In the genomic region with DNA sequence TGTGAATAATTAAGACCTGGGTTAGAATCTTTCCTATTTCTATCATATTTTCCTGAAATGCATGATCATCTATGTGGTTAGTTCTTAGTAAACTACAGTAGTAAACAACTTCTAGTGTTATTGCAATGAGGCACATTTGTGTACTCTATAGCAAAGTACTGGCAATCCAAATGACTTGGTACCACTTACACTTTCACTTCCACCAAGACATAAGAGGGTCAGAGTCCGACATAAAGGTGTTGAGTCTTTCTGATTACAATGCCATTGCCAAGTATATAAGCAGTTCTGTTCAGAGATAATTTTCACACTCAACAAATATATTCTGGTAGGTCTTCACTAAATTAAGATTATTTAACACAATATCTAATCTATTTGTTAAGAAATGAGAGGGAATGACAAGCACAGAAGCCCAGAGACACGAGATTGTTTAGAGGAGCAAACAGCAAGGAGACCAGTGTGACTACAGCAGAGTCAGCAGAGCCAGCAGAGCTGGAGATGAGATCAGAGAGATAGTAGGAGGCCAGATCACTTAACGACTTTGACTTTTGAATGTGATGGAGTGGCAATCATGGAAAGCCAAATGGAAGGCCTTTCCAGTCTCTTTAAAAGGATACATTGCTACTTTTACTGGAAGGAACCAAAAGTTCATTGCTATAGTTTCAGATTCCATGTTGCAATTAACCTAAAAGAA, we compare ENCODE assay signal across 10 cellular contexts. TPM values are rescaled to one million over a fixed set of nuclear protein-coding genes. Genes with fewer than 3 reads are reported as not detected.
DNase-seq lines count a peak whose midpoint lies in the region; ATAC-seq lines count a peak whose summit lies in the region.
"Had no signal": no experiment of that assay in that cellular context is flagged by ENCODE, and none has a peak within 500 bp of the region (broad histone marks: within the 10 kb centered on the region; RNA-seq: fewer than 3 reads in every experiment).

No MANE protein-coding gene starts in this region.

- DNase-seq in OCI-M1 (lab: John Stamatoyannopoulos, UW) (peak; percentile 35), left lobe of liver (ENCODE audit: low spot score) (no peak), Kasumi-1 (lab: John Stamatoyannopoulos, UW) (no peak), sciatic nerve (ENCODE audit: low spot score) (no peak), DMS79 treated with DMSO at 0.1 percent for 48 hours (lab: John Stamatoyannopoulos, UW) (no peak)
- DNase-seq in activated CD4-positive, alpha-beta T cell treated with anti-CD3 and anti-CD28 coated beads for 4 hours: no peak
- DNase-seq: GM23248, sigmoid colon had no signal

- intact Hi-C loops in sciatic nerve (cut with DNase I): no loop called here

- ATAC-seq in GM18508 (IDR thresholded peaks at IDR 0.05; ENCODE audit: insufficient read depth, unreplicated experiment) (peak; percentile 47), GM21717 (IDR thresholded peaks at IDR 0.05; ENCODE audit: unreplicated experiment) (peak; percentile 41), left lobe of liver (peak; percentile 48), sciatic nerve (no peak)

RNA-seq across cellular contexts. Expression of a gene that starts 27.5 kb away (rescaled TPM):
- total RNA-seq in left lobe of liver (14.1 TPM), sciatic nerve (53.9 TPM)
